ENCODE assay signal across 8 cellular contexts in the genomic region with DNA sequence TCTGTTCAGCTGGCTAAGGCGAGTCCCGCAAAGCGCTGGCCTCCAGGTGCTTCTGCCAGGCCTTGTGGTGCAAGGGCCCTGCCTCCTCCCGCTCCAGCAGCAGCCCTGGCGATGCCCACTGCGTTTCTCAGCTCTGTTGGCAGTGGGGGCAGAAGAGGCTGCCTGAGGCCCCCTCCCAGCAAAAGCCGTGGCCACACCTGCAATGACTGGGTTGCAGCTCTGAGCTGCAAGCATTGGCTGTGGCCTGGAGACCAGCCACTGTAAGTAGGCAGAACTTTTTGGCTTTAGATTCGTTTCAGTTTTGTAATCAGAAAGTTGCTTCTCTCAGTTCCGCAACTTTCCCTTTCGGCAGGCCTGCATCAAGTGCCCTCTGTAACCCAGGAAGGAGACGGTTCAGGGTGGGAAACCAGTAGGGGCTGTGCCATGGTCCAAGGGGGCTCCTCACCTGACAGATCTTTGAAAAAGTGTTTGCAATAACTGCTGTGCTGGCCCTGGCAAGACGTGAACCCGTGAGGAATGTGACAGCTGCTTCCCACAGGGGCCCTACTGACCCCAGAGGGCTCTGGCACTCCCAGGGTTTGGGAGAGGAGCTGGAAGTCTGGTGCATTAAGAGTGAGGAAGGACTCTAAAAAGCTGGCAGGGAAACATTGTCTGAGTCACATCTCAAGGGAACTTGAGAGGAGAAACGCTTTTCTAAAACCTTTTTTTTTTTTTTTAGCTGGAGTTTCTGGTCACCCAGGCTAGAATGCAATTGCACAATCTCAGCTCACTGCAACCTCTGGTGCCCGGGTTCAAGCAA. TPM values are rescaled to one million over a fixed set of nuclear protein-coding genes. Genes with fewer than 3 reads are reported as not detected.
DNase-seq lines count a peak whose midpoint lies in the region; ATAC-seq and TF ChIP-seq lines count a peak whose summit lies in the region.

No MANE protein-coding gene starts in this region.

- H3K9me3 Mint-ChIP-seq in GM23338 (no peaks in the 10 kb centered on the region; the same call in 2 of the 3 replicates), type B pancreatic cell (no peaks in the 10 kb centered on the region)

- peak; percentile 36; the same call in 1 of the 3 replicates for ATAC-seq in GM23338

- no peak overlapping the region for H3K27ac ChIP-seq in GM23338 (ENCODE audit: low read depth)
- H3K27ac ChIP-seq in subcutaneous abdominal adipose tissue (ENCODE audit: low read depth, low read length), result peak overlapping the region; percentile 89

- H3K4me1 ChIP-seq in GM23338 (ENCODE audit: insufficient read depth), result no peaks in the 10 kb centered on the region
- H3K4me1 ChIP-seq in subcutaneous abdominal adipose tissue (ENCODE audit: control insufficient read depth in 5 of 5, insufficient read depth in 5 of 5, low read length in 5 of 5), result peaks cover 4 to 19% (median 11%) of the 10 kb centered on the region in 5 donors
- H3K4me1 ChIP-seq in HAP-1, result no peaks in the 10 kb centered on the region

- H3K79me2 ChIP-seq in GM23338 (replicated peaks; ENCODE audit: insufficient read depth), result no peaks in the 10 kb centered on the region

- H3K27me3 ChIP-seq in GM23338 (ENCODE audit: insufficient read depth), result no peaks in the 10 kb centered on the region
- H3K27me3 ChIP-seq in subcutaneous abdominal adipose tissue (ENCODE audit: control insufficient read depth in 5 of 5, insufficient read depth in 4 of 5, low read length in 5 of 5), result no peaks in the 10 kb centered on the region
- no peaks in the 10 kb centered on the region for H3K27me3 ChIP-seq in HAP-1 (ENCODE audit: low read depth)

- no peaks in the 10 kb centered on the region for H4K20me1 ChIP-seq in GM23338 (replicated peaks; ENCODE audit: insufficient read depth)

- DNase-seq in GM03348 (ENCODE audit: low spot score), result peak; percentile 90
- DNase-seq in GM23338 (ENCODE audit: low spot score), result no peak
- DNase-seq in NOMO-1 (lab: John Stamatoyannopoulos, UW; ENCODE audit: unreplicated experiment in 2 of 2), result peak; percentile 79 to 88
- peak; percentile 25 for DNase-seq in glomerular visceral epithelial cell (ENCODE audit: extremely low spot score)
- DNase-seq in HAP-1 (ENCODE audit: low spot score in 2 of 2), result no peak
- no peak for DNase-seq in NCI-H1092 (lab: John Stamatoyannopoulos, UW)
- DNase-seq in type B pancreatic cell (ENCODE audit: extremely low spot score, unreplicated experiment), result no peak

- H3K27ac Mint-ChIP-seq in GM23338, result no peak overlapping the region
- no peak overlapping the region for H3K27ac Mint-ChIP-seq in type B pancreatic cell

- no peak overlapping the region for H3K4me2 ChIP-seq in GM23338

- peak overlapping the region in 3 of 5 donors; percentile 25 to 67 (median 57) for H3K9ac ChIP-seq in subcutaneous abdominal adipose tissue (ENCODE audit: low read length in 5 of 5)

- H3F3A ChIP-seq in GM23338 (replicated peaks; ENCODE audit: low read depth), result no peaks in the 10 kb centered on the region

- H3K9me3 ChIP-seq in subcutaneous abdominal adipose tissue (ENCODE audit: control insufficient read depth in 5 of 5, low read length in 5 of 5), result no peaks in the 10 kb centered on the region
- no peaks in the 10 kb centered on the region for H3K9me3 ChIP-seq in HAP-1

- peak overlapping the region; percentile 74 for H2AFZ ChIP-seq in GM23338

- H3K4me1 Mint-ChIP-seq in GM23338 (peaks cover under 1% of the 10 kb centered on the region; the same call in 2 of the 3 replicates), type B pancreatic cell (ENCODE audit: unreplicated experiment) (peaks cover 14% of the 10 kb centered on the region)

- H3K9me2 ChIP-seq in GM23338 (ENCODE audit: insufficient read depth), result no peaks in the 10 kb centered on the region

- H3K27me3 Mint-ChIP-seq in GM23338 (ENCODE audit: insufficient read depth, low read depth, poor library complexity) (peaks cover under 1% of the 10 kb centered on the region), type B pancreatic cell (no peaks in the 10 kb centered on the region)

- no peak overlapping the region for H3K4me3 ChIP-seq in GM23338
- H3K4me3 ChIP-seq in subcutaneous abdominal adipose tissue (ENCODE audit: low read depth in 1 of 5, low read length in 5 of 5), result peak overlapping the region; percentile 5 to 77 (median 46)
- H3K4me3 ChIP-seq in HAP-1, result no peak overlapping the region

- no peak overlapping the region for H3K4me3 Mint-ChIP-seq in GM23338
- H3K4me3 Mint-ChIP-seq in type B pancreatic cell, result no peak overlapping the region

- no peaks in the 10 kb centered on the region for H3K36me3 ChIP-seq in GM23338 (ENCODE audit: insufficient read depth)
- no peaks in the 10 kb centered on the region for H3K36me3 ChIP-seq in subcutaneous abdominal adipose tissue (ENCODE audit: control insufficient read depth in 5 of 5, insufficient read depth in 5 of 5, low read length in 5 of 5)
- no peaks in the 10 kb centered on the region for H3K36me3 ChIP-seq in HAP-1 (replicated peaks)

- TF ChIP-seq CTCF in GM23338 (conservative IDR thresholded peaks at IDR 0.05; ENCODE audit: low read depth in 2 of 2) (no peak), type B pancreatic cell (conservative IDR thresholded peaks at IDR 0.05) (no peak)

- H3K36me3 Mint-ChIP-seq in GM23338 (ENCODE audit: low read depth) (no peaks in the 10 kb centered on the region), type B pancreatic cell (no peaks in the 10 kb centered on the region)

- in situ Hi-C loops in HAP-1 (cut with MboI; ENCODE audit: low sequenced_read_pairs), result loop anchor here (25.0 kb wide), 1 partner anchor 806 kb away; no protein-coding TSS in a partner anchor

TF ChIP-seq in GM23338, 12 proteins besides CTCF, POLR2A, EP300 and RAD21:
- TF ChIP-seq POLR2AphosphoS5 (IDR thresholded peaks at IDR 0.05; ENCODE audit: low read depth), result no peak

RNA-seq across cellular contexts. Expression of gene MAX, which starts 54.5 kb away (rescaled TPM):
- total RNA-seq in GM23338 (2014; rRNA removed; shearing (Covaris generic)), result 25.0 and 31.8 TPM in 2 replicates
- polyA plus RNA-seq in GM23338 (2016; fragmentation: Nextera tagmentation; extraction: Ambion mirVana), result 27.7 and 31.8 TPM in 2 replicates
- total RNA-seq in type B pancreatic cell (ENCODE audit: low replicate concordance), result 97.0 and 147 TPM in 2 replicates

Comparison
In these comparisons a context has a peak if more than half of its experiments do, and no peak if none do; other contexts are left out.
1. DNase-seq: peak in GM03348 (single experiment), NOMO-1 (2 of 2) and glomerular visceral epithelial cell (single experiment); none in GM23338 (single experiment), HAP-1 (0 of 2), NCI-H1092 (single experiment) and type B pancreatic cell (single experiment).
2. H3K4me3 ChIP-seq: peak in subcutaneous abdominal adipose tissue (5 of 5); none in GM23338 (single experiment) and HAP-1 (single experiment).